8 cellular contexts compared by ENCODE assay signal in the genomic region with DNA sequence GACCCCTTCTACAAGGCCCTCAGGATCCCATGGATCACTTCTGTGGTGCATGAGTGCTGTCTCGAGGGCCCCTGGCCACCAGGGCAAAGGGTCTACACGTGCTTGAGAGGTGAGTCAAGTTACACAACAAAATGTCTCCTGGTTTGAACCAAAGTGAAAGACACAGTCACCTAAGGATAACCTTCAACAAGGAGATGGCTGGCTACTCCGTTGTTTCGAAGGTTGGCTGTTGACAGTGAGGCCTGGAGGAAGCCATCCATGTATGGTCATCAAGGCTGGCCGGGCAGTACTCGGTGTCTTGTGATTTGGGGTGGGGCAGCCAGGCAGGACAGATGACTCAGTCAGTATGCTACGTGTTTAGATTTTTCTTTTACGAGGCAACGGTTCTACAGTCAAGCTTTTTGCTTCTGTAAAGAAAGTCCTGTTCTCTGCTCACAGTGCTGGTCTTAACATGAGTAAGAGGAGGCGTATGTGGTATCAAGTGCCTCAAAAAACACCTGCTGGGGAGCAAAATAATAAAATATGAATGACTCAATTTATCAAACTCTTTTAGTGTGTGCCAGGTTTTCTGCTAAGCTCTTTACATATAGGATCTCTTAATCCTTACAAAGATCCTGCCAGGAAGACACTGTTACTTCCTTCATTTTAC. TPM values are rescaled to one million over a fixed set of nuclear protein-coding genes. Genes with fewer than 3 reads are reported as not detected.
A peak's percentile ranks its signal among the peaks of the same experiment; 100 is the strongest.
DNase-seq lines count a peak whose midpoint lies in the region; ATAC-seq and TF ChIP-seq lines count a peak whose summit lies in the region.

No MANE protein-coding gene starts in this region.

- peaks cover 23% of the 10 kb centered on the region for H3K4me1 ChIP-seq in RWPE2 (ENCODE audit: insufficient read depth, poor library complexity, severe bottlenecking)
- peaks cover 8% of the 10 kb centered on the region for H3K4me1 ChIP-seq in psoas muscle

- H3K9me3 ChIP-seq in RWPE2 (ENCODE audit: severe bottlenecking) (no peaks in the 10 kb centered on the region), psoas muscle (no peaks in the 10 kb centered on the region)

- H3K36me3 ChIP-seq in RWPE2 (ENCODE audit: low read depth) (no peaks in the 10 kb centered on the region), psoas muscle (ENCODE audit: insufficient read depth in 1 of 2, low read depth in 1 of 2) (no peaks in the 10 kb centered on the region)

- peak; percentile 97 for ATAC-seq in RWPE2 (ENCODE audit: low read depth)
- ATAC-seq in psoas muscle, result peak; percentile 95 to 99 (median 98)
- no peak for ATAC-seq in GM21619 (IDR thresholded peaks at IDR 0.05; ENCODE audit: unreplicated experiment)

- DNase-seq in Caki2 (ENCODE audit: low read depth) (peak; percentile 89), RWPE2 (ENCODE audit: low spot score) (peak; percentile 93), fibroblast of the aortic adventitia (ENCODE audit: low read depth) (peak; percentile 93), psoas muscle (peak; percentile 61 to 84), GDM1 (lab: John Stamatoyannopoulos, UW) (no peak), 8988T (no peak), KBM-7 (no peak)

- intact Hi-C loops in psoas muscle (cut with DNase I), result no loop called here

- TF ChIP-seq CTCF in RWPE2 (IDR thresholded peaks at IDR 0.05; ENCODE audit: poor library complexity, severe bottlenecking), result no peak
- peak; percentile 21 for TF ChIP-seq CTCF in fibroblast of the aortic adventitia (IDR thresholded peaks at IDR 0.05; ENCODE audit: insufficient read depth, low read length)
- no peak for TF ChIP-seq CTCF in psoas muscle (IDR thresholded peaks at IDR 0.05)

- H3K4me3 ChIP-seq in RWPE2 (ENCODE audit: severe bottlenecking), result no peak overlapping the region
- no peak overlapping the region for H3K4me3 ChIP-seq in fibroblast of the aortic adventitia (ENCODE audit: low read depth, low read length)
- no peak overlapping the region for H3K4me3 ChIP-seq in psoas muscle

- H3K27me3 ChIP-seq in RWPE2 (ENCODE audit: insufficient read depth, poor library complexity, severe bottlenecking) (no peaks in the 10 kb centered on the region), psoas muscle (ENCODE audit: insufficient read depth in 3 of 3, low read length in 2 of 3) (no peaks in the 10 kb centered on the region)

- in situ Hi-C loops in Caki2 (cut with HindIII; ENCODE audit: low pct_unique_long_range_greater_than_20kb, low sequenced_read_pairs), result no loop called here
- in situ Hi-C loops in KBM-7 (cut with MboI; ENCODE audit: low pct_unique_long_range_greater_than_20kb, low sequenced_read_pairs), result no loop called here

- H3K27ac ChIP-seq in RWPE2 (ENCODE audit: poor library complexity, severe bottlenecking) (peak overlapping the region; percentile 77), psoas muscle (peak overlapping the region; percentile 66)

- WGBS in psoas muscle, 3 donors, result 38 to 58% (median 48%) methylated on average over 10 of the region's 10 CpGs

RNA-seq across cellular contexts. Expression of a gene that starts 18.0 kb away (rescaled TPM):
- total RNA-seq in Caki2 (2014; rRNA removed; shearing (Covaris generic); ENCODE audit: low replicate concordance), result 4.5 and 6.6 TPM in 2 replicates
- total RNA-seq in fibroblast of the aortic adventitia (ENCODE audit: low replicate concordance) (7.0 and 11.7 TPM in 2 replicates), psoas muscle (10 to 100 TPM; 15.2 to 64.2 (median 19.5) TPM)
- polyA plus RNA-seq in psoas muscle, result 10 to 100 TPM in 1 of 3 donors, 1 to 10 TPM in 2; 5.2 to 16.2 (median 7.3) TPM

Comparison
In these comparisons a context has a peak if more than half of its experiments do, and no peak if none do; other contexts are left out.
1. DNase-seq: peak in Caki2 (single experiment), RWPE2 (single experiment), fibroblast of the aortic adventitia (single experiment) and psoas muscle (2 of 2); none in GDM1 (single experiment), 8988T (single experiment) and KBM-7 (single experiment).